7 cellular contexts compared by ENCODE assay signal in genomic region chr14:91415794-91416743, GRCh38. TPM values are rescaled to one million over a fixed set of nuclear protein-coding genes. Genes with fewer than 3 reads are reported as not detected.
A peak's percentile ranks its signal among the peaks of the same experiment; 100 is the strongest.
DNase-seq lines count a peak whose midpoint lies in the region; ATAC-seq and TF ChIP-seq lines count a peak whose summit lies in the region.

No MANE protein-coding gene starts in this region.

- peak overlapping the region; percentile 99 for H3K4me3 Mint-ChIP-seq in activated CD4-positive, alpha-beta memory T cell treated with anti-CD3 and anti-CD28 coated beads, Interleukin-2, amount 10 ng/mL, durations not matched to agents 7 days and 5 days
- H3K4me3 Mint-ChIP-seq in glutamatergic neuron (ENCODE audit: unreplicated experiment) = peak overlapping the region; percentile 95

- H3K27me3 Mint-ChIP-seq in activated CD4-positive, alpha-beta memory T cell treated with anti-CD3 and anti-CD28 coated beads, Interleukin-2, amount 10 ng/mL, durations not matched to agents 7 days and 5 days = peaks cover 6% of the 10 kb centered on the region
- peaks cover 13% of the 10 kb centered on the region for H3K27me3 Mint-ChIP-seq in glutamatergic neuron (ENCODE audit: unreplicated experiment)

- no peak overlapping the region for H3K9ac ChIP-seq in smooth muscle cell (ENCODE audit: low read depth)

- no peaks in the 10 kb centered on the region for H3K79me2 ChIP-seq in smooth muscle cell (ENCODE audit: low read depth)

- H3K4me1 Mint-ChIP-seq in activated CD4-positive, alpha-beta memory T cell treated with anti-CD3 and anti-CD28 coated beads, Interleukin-2, amount 10 ng/mL, durations not matched to agents 7 days and 5 days = peaks cover 52% of the 10 kb centered on the region
- H3K4me1 Mint-ChIP-seq in glutamatergic neuron (ENCODE audit: low read depth, unreplicated experiment) = peaks cover 27% of the 10 kb centered on the region

- H3K36me3 Mint-ChIP-seq in activated CD4-positive, alpha-beta memory T cell treated with anti-CD3 and anti-CD28 coated beads, Interleukin-2, amount 10 ng/mL, durations not matched to agents 7 days and 5 days (ENCODE audit: low read depth) = peaks cover 56% of the 10 kb centered on the region
- H3K36me3 Mint-ChIP-seq in glutamatergic neuron (ENCODE audit: unreplicated experiment) = no peaks in the 10 kb centered on the region

- TF ChIP-seq CTCF in glutamatergic neuron (IDR thresholded peaks at IDR 0.05; ENCODE audit: partially characterized antibody, unreplicated experiment) (no peak), smooth muscle cell (IDR thresholded peaks at IDR 0.05; ENCODE audit: borderline replicate concordance, insufficient read depth, poor library complexity, severe bottlenecking) (no peak)

- H3F3A ChIP-seq in smooth muscle cell (ENCODE audit: low read depth) = peaks cover 5% of the 10 kb centered on the region

- peak overlapping the region; percentile 99 for H3K27ac Mint-ChIP-seq in activated CD4-positive, alpha-beta memory T cell treated with anti-CD3 and anti-CD28 coated beads, Interleukin-2, amount 10 ng/mL, durations not matched to agents 7 days and 5 days
- H3K27ac Mint-ChIP-seq in glutamatergic neuron (ENCODE audit: unreplicated experiment) = peak overlapping the region; percentile 81

- no peaks in the 10 kb centered on the region for H3K9me3 ChIP-seq in smooth muscle cell (replicated peaks; ENCODE audit: low read depth)

- H3K4me1 ChIP-seq in smooth muscle cell (ENCODE audit: low read depth) = no peaks in the 10 kb centered on the region

- CTCF ChIA-PET in activated CD4-positive, alpha-beta memory T cell treated with anti-CD3 and anti-CD28 coated beads, Interleukin-2, amount 10 ng/mL, durations not matched to agents 7 days and 5 days (lab: Charles Lee) = interaction anchor here (0.5 to 10.3 kb wide), 19 partner anchors 10 to 514 kb away, joined by 3 to 105 read pairs (median 7); no protein-coding TSS in a partner anchor

- no peaks in the 10 kb centered on the region for H3K36me3 ChIP-seq in smooth muscle cell (ENCODE audit: low read depth)

- POLR2A ChIA-PET in activated CD4-positive, alpha-beta memory T cell treated with anti-CD3 and anti-CD28 coated beads, Interleukin-2, amount 10 ng/mL, durations not matched to agents 7 days and 5 days (lab: Charles Lee) = interaction anchor here (0.8 to 10.1 kb wide), 27 partner anchors 11 to 624 kb away, joined by 3 to 308 read pairs (median 6); partner anchors contain the start of genes GPR68, PPP4R3A and TC2N

- H3K4me3 ChIP-seq in smooth muscle cell = peak overlapping the region; percentile 51

- H4K20me1 ChIP-seq in smooth muscle cell (ENCODE audit: low read depth) = no peaks in the 10 kb centered on the region

- no peak overlapping the region for H2AFZ ChIP-seq in smooth muscle cell (ENCODE audit: low read depth)

- DNase-seq in NCI-H1105 (lab: John Stamatoyannopoulos, UW) = peak; percentile 30
- peak; percentile 82 for DNase-seq in activated CD4-positive, alpha-beta memory T cell treated with anti-CD3 and anti-CD28 coated beads, Interleukin-2, amount 10 ng/mL, durations not matched to agents 7 days and 5 days
- DNase-seq in glutamatergic neuron = no peak
- DNase-seq in smooth muscle cell (lab: John Stamatoyannopoulos, UW; ENCODE audit: unreplicated experiment) = no peak
- DNase-seq in inferior parietal cortex (ENCODE audit: extremely low spot score) = no peak

- peak; percentile 37 for TF ChIP-seq POLR2A in GM18526 (IDR thresholded peaks at IDR 0.05; ENCODE audit: extremely low read depth, insufficient read length)

- whole genome bisulfite sequencing in smooth muscle cell (ENCODE audit: low lambda C conversion rate) = 35% methylated on average over 18 of the region's 18 CpGs

- peak overlapping the region; percentile 76 for H3K4me2 ChIP-seq in smooth muscle cell

- H3K9me3 Mint-ChIP-seq in activated CD4-positive, alpha-beta memory T cell treated with anti-CD3 and anti-CD28 coated beads, Interleukin-2, amount 10 ng/mL, durations not matched to agents 7 days and 5 days = no peaks in the 10 kb centered on the region
- peaks cover 11% of the 10 kb centered on the region for H3K9me3 Mint-ChIP-seq in glutamatergic neuron (ENCODE audit: unreplicated experiment)

- H3K27me3 ChIP-seq in smooth muscle cell (ENCODE audit: low read depth) = peaks cover 76% of the 10 kb centered on the region

- no peak overlapping the region for H3K27ac ChIP-seq in smooth muscle cell (ENCODE audit: low read depth)

- peak; percentile 50 for ATAC-seq in HG02588 (IDR thresholded peaks at IDR 0.05; ENCODE audit: unreplicated experiment)

RNA-seq across cellular contexts. Expression of gene CCDC88C, which starts 1.6 kb away (rescaled TPM):
- 100 to 1,000 TPM; 168 to 175 TPM for total RNA-seq in activated CD4-positive, alpha-beta memory T cell treated with anti-CD3 and anti-CD28 coated beads, Interleukin-2, amount 10 ng/mL, durations not matched to agents 7 days and 5 days
- total RNA-seq in glutamatergic neuron (ENCODE audit: unreplicated experiment) = 68.0 TPM
- total RNA-seq in smooth muscle cell = 0.72 and 1.1 TPM in 2 replicates
- polyA plus RNA-seq in smooth muscle cell = 0.92 TPM in 1 of 2 replicates, not detected in the other

Comparison
In these comparisons a context has a peak if more than half of its experiments do, and no peak if none do; other contexts are left out.
1. DNase-seq: peak in NCI-H1105 (single experiment) and activated CD4-positive, alpha-beta memory T cell treated with anti-CD3 and anti-CD28 coated beads, Interleukin-2, amount 10 ng/mL, durations not matched to agents 7 days and 5 days (single experiment); none in glutamatergic neuron (single experiment), smooth muscle cell (single experiment) and inferior parietal cortex (single experiment).
2. RNA of gene CCDC88C, which starts 1.6 kb away (total RNA-seq): 168 to 175 TPM in activated CD4-positive, alpha-beta memory T cell treated with anti-CD3 and anti-CD28 coated beads, Interleukin-2, amount 10 ng/mL, durations not matched to agents 7 days and 5 days and 68.0 TPM in glutamatergic neuron (single experiment); 0.72 to 1.1 TPM in smooth muscle cell; every median in the first group is over 10 times any median in the second.